Comparison of ENCODE assay signal across 8 cellular contexts in genomic region chr11:64226507-64227051, GRCh38. TPM values are rescaled to one million over a fixed set of nuclear protein-coding genes. Genes with fewer than 3 reads are reported as not detected.
DNase-seq lines count a peak whose midpoint lies in the region; ATAC-seq, FAIRE-seq and TF ChIP-seq lines count a peak whose summit lies in the region.

No MANE protein-coding gene starts in this region.

- H3K4me2 ChIP-seq in SU-DHL-6 (ENCODE audit: low read depth, low read length, poor library complexity, severe bottlenecking) (peak overlapping the region; percentile 87), keratinocyte (ENCODE audit: control insufficient read depth, extremely low read depth, insufficient read depth, low read depth, low read length) (peak overlapping the region; percentile 95)

- WGBS in body of pancreas, 2 donors = 0 to 1% methylated on average over 12 to 26 of the region's 26 CpGs

- TF ChIP-seq POLR2A in body of pancreas (IDR thresholded peaks at IDR 0.05) = peak in 2 of 3 donors; percentile 48 to 49

- no peak for FAIRE-seq in keratinocyte (lab: Jason Lieb, UNC)

- no peaks in the 10 kb centered on the region; the same call in 1 of the 2 replicates for H3K79me2 ChIP-seq in SU-DHL-6 (ENCODE audit: insufficient read depth, low read length)
- peaks cover 18% of the 10 kb centered on the region for H3K79me2 ChIP-seq in keratinocyte (ENCODE audit: control insufficient read depth, insufficient read depth, low read length)

- H3K9me1 ChIP-seq in keratinocyte (ENCODE audit: control insufficient read depth, extremely low read depth, insufficient read depth, low read length) = no peaks in the 10 kb centered on the region

- ATAC-seq in body of pancreas (peak; percentile 39), HG02623 (IDR thresholded peaks at IDR 0.05; ENCODE audit: unreplicated experiment) (no peak)

- H3K27ac ChIP-seq in SU-DHL-6 (ENCODE audit: low read depth, low read length) (peak overlapping the region; percentile 88), body of pancreas (peak overlapping the region; percentile 86 to 97 (median 92)), keratinocyte (ENCODE audit: control insufficient read depth, insufficient read depth, low read length) (peak overlapping the region; percentile 58)

- H4K20me1 ChIP-seq in SU-DHL-6 (ENCODE audit: low read depth, low read length) = no peaks in the 10 kb centered on the region
- H4K20me1 ChIP-seq in keratinocyte (ENCODE audit: control insufficient read depth, extremely low read depth, insufficient read depth, low read length) = no peaks in the 10 kb centered on the region

- intact Hi-C loops in body of pancreas (cut with DNase I) = no loop called here

- H3K4me1 ChIP-seq in body of pancreas = peaks cover 69% of the 10 kb centered on the region
- peaks cover 41% of the 10 kb centered on the region for H3K4me1 ChIP-seq in keratinocyte (ENCODE audit: control insufficient read depth, extremely low read depth, insufficient read depth, low read length)

- peaks cover 41% of the 10 kb centered on the region for H3F3A ChIP-seq in SU-DHL-6 (ENCODE audit: insufficient read depth)

- H2AFZ ChIP-seq in SU-DHL-6 (ENCODE audit: low read depth, low read length, severe bottlenecking) (no peak overlapping the region), keratinocyte (ENCODE audit: control insufficient read depth, low read length) (peak overlapping the region; percentile 49)

- H3K36me3 ChIP-seq in SU-DHL-6 (ENCODE audit: low read length) (no peaks in the 10 kb centered on the region), body of pancreas (replicated peaks in 1 of 2; ENCODE audit: insufficient read depth in 1 of 2, low read depth in 2 of 2) (no peaks in the 10 kb centered on the region), keratinocyte (ENCODE audit: control insufficient read depth in 2 of 2, extremely low read depth in 1 of 2, insufficient read depth in 2 of 2, low read length in 2 of 2) (peaks cover 3 to 5% of the 10 kb centered on the region in 2 experiments)

- peak overlapping the region; percentile 83 for H3K4me3 ChIP-seq in SU-DHL-6 (ENCODE audit: insufficient read depth, low read length, poor library complexity, severe bottlenecking)
- peak overlapping the region; percentile 62 to 72 for H3K4me3 ChIP-seq in body of pancreas
- peak overlapping the region; percentile 83 to 89 (median 88) for H3K4me3 ChIP-seq in keratinocyte (ENCODE audit: control insufficient read depth in 2 of 3, extremely low read depth in 1 of 3, insufficient read depth in 2 of 3, low read depth in 1 of 3, low read length in 3 of 3)

- H3K9me2 ChIP-seq in SU-DHL-6 (replicated peaks; ENCODE audit: insufficient read depth, low read length) = no peaks in the 10 kb centered on the region

- dilution Hi-C loops in keratinocyte (cut with MboI; ENCODE audit: extremely low pct_ligation_motif_present, low sequenced_read_pairs) = no loop called here

- TF ChIP-seq CTCF in SU-DHL-6 (IDR thresholded peaks at IDR 0.05; ENCODE audit: insufficient read depth, low read length, poor library complexity, severe bottlenecking) (no peak), body of pancreas (IDR thresholded peaks at IDR 0.05) (no peak), keratinocyte (optimal IDR thresholded peaks at IDR 0.05 in 1 of 3, IDR thresholded peaks at IDR 0.05 in 1 of 3, conservative IDR thresholded peaks at IDR 0.05 in 1 of 3; ENCODE audit: extremely low read depth in 1 of 3, insufficient read depth in 2 of 3, low read length in 3 of 3) (no peak)

- DNase-seq in NCI-H2081 (lab: John Stamatoyannopoulos, UW) = peak; percentile 39 to 78
- DNase-seq in NCI-H2081 treated with DMSO at 0.1 percent for 48 hours (lab: John Stamatoyannopoulos, UW) = no peak
- DNase-seq in KBM-7 = peak; percentile 51
- DNase-seq in body of pancreas = peak; percentile 66 to 83 (median 78)
- no peak for DNase-seq in keratinocyte (ENCODE audit: low read depth, low spot score)
- DNase-seq in stimulated activated CD8-positive, alpha-beta memory T cell treated with anti-CD3 and anti-CD28 coated beads, Interleukin-4, amount 100 ng/mL, for 48 hours = peak; percentile 79

- in situ Hi-C loops in KBM-7 (cut with MboI; ENCODE audit: low pct_unique_long_range_greater_than_20kb, low sequenced_read_pairs) = no loop called here

- H3K27me3 ChIP-seq in SU-DHL-6 (ENCODE audit: low read length) = no peaks in the 10 kb centered on the region
- no peaks in the 10 kb centered on the region for H3K27me3 ChIP-seq in body of pancreas
- no peaks in the 10 kb centered on the region for H3K27me3 ChIP-seq in keratinocyte (ENCODE audit: control insufficient read depth, extremely low read depth, insufficient read depth, low read length)

- no peaks in the 10 kb centered on the region for H3K9me3 ChIP-seq in SU-DHL-6 (ENCODE audit: insufficient read depth, low read length)
- H3K9me3 ChIP-seq in body of pancreas = no peaks in the 10 kb centered on the region
- no peaks in the 10 kb centered on the region for H3K9me3 ChIP-seq in keratinocyte (ENCODE audit: control insufficient read depth, low read depth, low read length)

- peak overlapping the region; percentile 94 for H3K9ac ChIP-seq in SU-DHL-6 (ENCODE audit: low read length)
- H3K9ac ChIP-seq in keratinocyte (ENCODE audit: control insufficient read depth, extremely low read depth, insufficient read depth, low read length) = peak overlapping the region; percentile 85

RNA-seq across cellular contexts. Expression of gene NUDT22, which starts 0.5 kb away (rescaled TPM):
- 10 to 100 TPM; 45.9 to 73.5 TPM for total RNA-seq in body of pancreas
- polyA plus RNA-seq in keratinocyte = 22.6 to 55.6 TPM (median 31.1 TPM) in 3 replicates
- polyA plus RNA-seq in keratinocyte (2011; ENCODE audit: low read depth) = 6.0 TPM
- polyA plus RNA-seq in keratinocyte (2011; cell fraction: cytosol; rRNA removed) = 15.5 and 47.3 TPM in 2 replicates
- 39.6 and 53.9 TPM in 2 replicates for polyA plus RNA-seq in keratinocyte (2011; cell fraction: nucleus; rRNA removed)
- 33.2 and 45.9 TPM in 2 replicates for polyA plus RNA-seq in keratinocyte (2012; ENCODE audit: low replicate concordance)
- 13.9 to 29.7 TPM (median 25.7 TPM) in 3 replicates for polyA minus RNA-seq in keratinocyte
- 61.2 TPM for polyA minus RNA-seq in keratinocyte (2011; cell fraction: cytosol; rRNA and poly(A)+ RNA removed)
- 19.4 and 19.9 TPM in 2 replicates for polyA minus RNA-seq in keratinocyte (2011; cell fraction: nucleus; rRNA and poly(A)+ RNA removed)

RNA-seq across cellular contexts. Expression of gene TRPT1, which starts 0.6 kb away (rescaled TPM):
- total RNA-seq in body of pancreas = 10 to 100 TPM; 56.3 to 75.2 TPM
- polyA plus RNA-seq in keratinocyte = 15.5 to 20.3 TPM (median 18.3 TPM) in 3 replicates
- polyA plus RNA-seq in keratinocyte (2011; ENCODE audit: low read depth) = 7.0 TPM
- 16.4 and 30.7 TPM in 2 replicates for polyA plus RNA-seq in keratinocyte (2011; cell fraction: cytosol; rRNA removed)
- 28.3 and 38.8 TPM in 2 replicates for polyA plus RNA-seq in keratinocyte (2011; cell fraction: nucleus; rRNA removed)
- polyA plus RNA-seq in keratinocyte (2012; ENCODE audit: low replicate concordance) = 21.0 and 25.1 TPM in 2 replicates
- polyA minus RNA-seq in keratinocyte = 12.5 to 39.8 TPM (median 23.4 TPM) in 3 replicates
- polyA minus RNA-seq in keratinocyte (2011; cell fraction: cytosol; rRNA and poly(A)+ RNA removed) = 17.8 TPM
- 6.5 and 9.7 TPM in 2 replicates for polyA minus RNA-seq in keratinocyte (2011; cell fraction: nucleus; rRNA and poly(A)+ RNA removed)

RNA-seq across cellular contexts. Expression of gene DNAJC4, which starts 3.8 kb away (rescaled TPM):
- total RNA-seq in body of pancreas = 10 to 100 TPM; 23.6 to 56.7 TPM
- polyA plus RNA-seq in keratinocyte = 10.1 to 24.7 TPM (median 12.2 TPM) in 3 replicates
- polyA plus RNA-seq in keratinocyte (2011; ENCODE audit: low read depth) = 9.3 TPM
- 9.2 and 17.4 TPM in 2 replicates for polyA plus RNA-seq in keratinocyte (2011; cell fraction: cytosol; rRNA removed)
- polyA plus RNA-seq in keratinocyte (2011; cell fraction: nucleus; rRNA removed) = 18.2 and 23.5 TPM in 2 replicates
- 14.5 and 34.1 TPM in 2 replicates for polyA plus RNA-seq in keratinocyte (2012; ENCODE audit: low replicate concordance)
- 8.9 to 21.3 TPM (median 12.1 TPM) in 3 replicates for polyA minus RNA-seq in keratinocyte
- 17.5 TPM for polyA minus RNA-seq in keratinocyte (2011; cell fraction: cytosol; rRNA and poly(A)+ RNA removed)
- 3.3 and 6.4 TPM in 2 replicates for polyA minus RNA-seq in keratinocyte (2011; cell fraction: nucleus; rRNA and poly(A)+ RNA removed)

RNA-seq across cellular contexts. Expression of gene VEGFB, which starts 7.8 kb away (rescaled TPM):
- total RNA-seq in body of pancreas = 100 to 1,000 TPM in 1 of 2 donors, 10 to 100 TPM in 1; 32.4 to 108 TPM
- 9.7 to 23.3 TPM (median 10.0 TPM) in 3 replicates for polyA plus RNA-seq in keratinocyte
- polyA plus RNA-seq in keratinocyte (2011; ENCODE audit: low read depth) = 9.0 TPM
- polyA plus RNA-seq in keratinocyte (2011; cell fraction: cytosol; rRNA removed) = 11.0 and 16.3 TPM in 2 replicates
- 10.7 and 13.0 TPM in 2 replicates for polyA plus RNA-seq in keratinocyte (2011; cell fraction: nucleus; rRNA removed)
- polyA plus RNA-seq in keratinocyte (2012; ENCODE audit: low replicate concordance) = 49.0 and 59.7 TPM in 2 replicates
- 5.9 to 9.7 TPM (median 7.4 TPM) in 3 replicates for polyA minus RNA-seq in keratinocyte
- polyA minus RNA-seq in keratinocyte (2011; cell fraction: cytosol; rRNA and poly(A)+ RNA removed) = 14.0 TPM
- polyA minus RNA-seq in keratinocyte (2011; cell fraction: nucleus; rRNA and poly(A)+ RNA removed) = 2.7 and 3.0 TPM in 2 replicates

RNA-seq across cellular contexts. Expression of gene FKBP2, which starts 14.3 kb away (rescaled TPM):
- total RNA-seq in body of pancreas = 10 to 100 TPM; 42.0 to 92.6 TPM
- polyA plus RNA-seq in keratinocyte = 40.3 to 57.7 TPM (median 51.9 TPM) in 3 replicates
- polyA plus RNA-seq in keratinocyte (2011; ENCODE audit: low read depth) = 13.5 TPM
- 25.4 and 60.1 TPM in 2 replicates for polyA plus RNA-seq in keratinocyte (2011; cell fraction: cytosol; rRNA removed)
- 36.5 and 39.2 TPM in 2 replicates for polyA plus RNA-seq in keratinocyte (2011; cell fraction: nucleus; rRNA removed)
- 59.4 and 124 TPM in 2 replicates for polyA plus RNA-seq in keratinocyte (2012; ENCODE audit: low replicate concordance)
- polyA minus RNA-seq in keratinocyte = 19.1 to 44.3 TPM (median 19.4 TPM) in 3 replicates
- 48.7 TPM for polyA minus RNA-seq in keratinocyte (2011; cell fraction: cytosol; rRNA and poly(A)+ RNA removed)
- polyA minus RNA-seq in keratinocyte (2011; cell fraction: nucleus; rRNA and poly(A)+ RNA removed) = 10.8 and 13.9 TPM in 2 replicates

Comparison
In these comparisons a context has a peak if more than half of its experiments do, and no peak if none do; other contexts are left out.
1. DNase-seq: peak in NCI-H2081 (2 of 2), KBM-7 (single experiment), body of pancreas (4 of 4) and stimulated activated CD8-positive, alpha-beta memory T cell treated with anti-CD3 and anti-CD28 coated beads, Interleukin-4, amount 100 ng/mL, for 48 hours (single experiment); none in NCI-H2081 treated with DMSO at 0.1 percent for 48 hours (single experiment) and keratinocyte (single experiment).
2. Peak in every context shown above with its lines, with median percentiles within 50 percentile points of each other: H3K27ac ChIP-seq and H3K4me3 ChIP-seq.